1 cellular context compared by ENCODE assay signal in genomic region chr1:109099871-109100757, GRCh38.
TF ChIP-seq lines count a peak whose summit lies in the region.

No MANE protein-coding gene starts in this region.

TF ChIP-seq in HepG2, 621 proteins besides CTCF, POLR2A, EP300 and RAD21 (continued from another document and continues in another):
- TF ChIP-seq PATZ1 (CRISPR knock-in tag; IDR thresholded peaks at IDR 0.05) (peak; percentile 98), E2F1 (CRISPR knock-in tag; IDR thresholded peaks at IDR 0.05) (no peak; the same call in 1 of the 2 replicates), MNT (IDR thresholded peaks at IDR 0.05) (peak; percentile 34; the same call in 1 of the 2 replicates), GRHL1 (CRISPR knock-in tag; conservative IDR thresholded peaks at IDR 0.05) (no peak), NFE2L1 (CRISPR knock-in tag; IDR thresholded peaks at IDR 0.05; ENCODE audit: borderline replicate concordance) (no peak; the same call in 1 of the 2 replicates), ZNF501 (CRISPR knock-in tag; IDR thresholded peaks at IDR 0.05) (peak; percentile 83), ZBTB1 (CRISPR knock-in tag; IDR thresholded peaks at IDR 0.05; ENCODE audit: borderline replicate concordance) (peak; percentile 66; the same call in 1 of the 2 replicates), FIP1L1 (IDR thresholded peaks at IDR 0.05; ENCODE audit: borderline replicate concordance, insufficient read depth, low read depth, low read length) (peak; percentile 76; the same call in 1 of the 2 replicates), HDAC6 (IDR thresholded peaks at IDR 0.05; ENCODE audit: low read depth, low read length) (no peak), TFDP2 (CRISPR knock-in tag; IDR thresholded peaks at IDR 0.05) (peak; percentile 77), ZNF598 (CRISPR knock-in tag; IDR thresholded peaks at IDR 0.05; ENCODE audit: borderline replicate concordance) (no peak), THYN1 (CRISPR knock-in tag; IDR thresholded peaks at IDR 0.05; ENCODE audit: borderline replicate concordance, low read depth) (no peak), ZNF281 (CRISPR knock-in tag; IDR thresholded peaks at IDR 0.05; ENCODE audit: borderline replicate concordance) (peak; percentile 72; the same call in 1 of the 2 replicates), NRL (CRISPR knock-in tag; IDR thresholded peaks at IDR 0.05; ENCODE audit: borderline replicate concordance) (peak; percentile 99), SALL1 (CRISPR knock-in tag; IDR thresholded peaks at IDR 0.05) (peak; percentile 96), ZNF782 (CRISPR knock-in tag; IDR thresholded peaks at IDR 0.05; ENCODE audit: borderline replicate concordance) (peak; percentile 90; the same call in 1 of the 2 replicates), TFDP1 (CRISPR knock-in tag; IDR thresholded peaks at IDR 0.05; ENCODE audit: borderline replicate concordance) (peak; percentile 84), KAT8 (CRISPR knock-in tag; IDR thresholded peaks at IDR 0.05) (peak; percentile 93), KIAA2018 (CRISPR knock-in tag; IDR thresholded peaks at IDR 0.05; ENCODE audit: borderline replicate concordance) (no peak; the same call in 1 of the 2 replicates), JARID2 (CRISPR knock-in tag; IDR thresholded peaks at IDR 0.05; ENCODE audit: insufficient replicate concordance) (no peak), ZNF550 (CRISPR knock-in tag; IDR thresholded peaks at IDR 0.05; ENCODE audit: borderline replicate concordance) (no peak), ZMYM4 (CRISPR knock-in tag; IDR thresholded peaks at IDR 0.05) (peak; percentile 100), FOSL2 (CRISPR knock-in tag; IDR thresholded peaks at IDR 0.05) (peak; percentile 62), TAF15 (IDR thresholded peaks at IDR 0.05; ENCODE audit: low read depth, low read length, poor library complexity, severe bottlenecking) (peak; percentile 33), ZFY (CRISPR knock-in tag; IDR thresholded peaks at IDR 0.05) (peak; percentile 93), KLF16 (CRISPR knock-in tag; IDR thresholded peaks at IDR 0.05) (peak in 1 of 2 experiments; percentile 86; a peak in 2 of 4 replicates), HNRNPLL (IDR thresholded peaks at IDR 0.05; ENCODE audit: low read depth, low read length, poor library complexity, severe bottlenecking) (peak; percentile 77), ZNF749 (CRISPR knock-in tag; IDR thresholded peaks at IDR 0.05; ENCODE audit: borderline replicate concordance) (peak; percentile 97), FOXA1 (IDR thresholded peaks at IDR 0.05) (no peak), FOXA1 (CRISPR knock-in tag; IDR thresholded peaks at IDR 0.05) (peak; percentile 54), ZNF724P (CRISPR knock-in tag; IDR thresholded peaks at IDR 0.05; ENCODE audit: borderline replicate concordance) (peak; percentile 88; the same call in 1 of the 2 replicates), ZNF569 (CRISPR knock-in tag; IDR thresholded peaks at IDR 0.05; ENCODE audit: borderline replicate concordance) (no peak; the same call in 1 of the 2 replicates), MZF1 (CRISPR knock-in tag; IDR thresholded peaks at IDR 0.05; ENCODE audit: borderline replicate concordance) (no peak), ZNF414 (CRISPR knock-in tag; IDR thresholded peaks at IDR 0.05) (peak; percentile 75; the same call in 1 of the 2 replicates), KAT7 (CRISPR knock-in tag; IDR thresholded peaks at IDR 0.05; ENCODE audit: borderline replicate concordance) (0 out of 2 replicates have a peak, but pooled peaks have one; percentile 44), SYNCRIP (IDR thresholded peaks at IDR 0.05; ENCODE audit: insufficient read depth, low read depth, low read length) (no peak)
